Comparison of ENCODE assay signal across 8 cellular contexts in the genomic region with DNA sequence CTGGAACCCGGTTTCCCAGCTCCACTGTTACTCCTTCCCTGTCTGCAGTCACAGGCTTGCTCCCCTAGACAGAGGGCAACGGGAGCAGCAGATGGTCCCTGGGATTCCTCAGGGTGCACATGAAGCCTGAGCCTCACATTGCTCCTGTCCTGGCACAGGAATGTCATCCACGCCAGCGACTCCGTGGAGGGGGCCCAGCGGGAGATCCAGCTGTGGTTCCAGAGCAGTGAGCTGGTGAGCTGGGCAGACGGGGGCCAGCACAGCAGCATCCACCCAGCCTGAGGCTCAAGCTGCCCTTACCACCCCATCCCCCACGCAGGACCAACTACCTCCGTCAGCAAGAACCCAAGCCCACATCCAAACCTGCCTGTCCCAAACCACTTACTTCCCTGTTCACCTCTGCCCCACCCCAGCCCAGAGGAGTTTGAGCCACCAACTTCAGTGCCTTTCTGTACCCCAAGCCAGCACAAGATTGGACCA. TPM values are rescaled to one million over a fixed set of nuclear protein-coding genes. Genes with fewer than 3 reads are reported as not detected.
DNase-seq lines count a peak whose midpoint lies in the region; ATAC-seq and TF ChIP-seq lines count a peak whose summit lies in the region.

No MANE protein-coding gene starts in this region.

- ATAC-seq in T-helper 17 cell (no peak), GM21723 (IDR thresholded peaks at IDR 0.05; ENCODE audit: unreplicated experiment) (no peak), HG02852 (IDR thresholded peaks at IDR 0.05; ENCODE audit: unreplicated experiment) (no peak)

- H3K9ac ChIP-seq in subcutaneous abdominal adipose tissue (ENCODE audit: low read length in 5 of 5), result peak overlapping the region in 3 of 5 donors; percentile 59 to 94 (median 85)

- WGBS in hepatocyte (ENCODE audit: low lambda C conversion rate, missing lambda C conversion rate), result 81% methylated on average over 9 of the region's 9 CpGs

- no peak for TF ChIP-seq CTCF in hepatocyte (IDR thresholded peaks at IDR 0.05; ENCODE audit: poor library complexity)

- H3K4me3 ChIP-seq in hepatocyte (no peak overlapping the region), subcutaneous abdominal adipose tissue (ENCODE audit: low read depth in 1 of 5, low read length in 5 of 5) (peak overlapping the region in 3 of 5 donors; percentile 17 to 83 (median 81))

- H3K27ac ChIP-seq in hepatocyte, result peak overlapping the region; percentile 86
- no peak overlapping the region for H3K27ac ChIP-seq in subcutaneous abdominal adipose tissue (ENCODE audit: low read depth, low read length)

- no peak overlapping the region for H2AFZ ChIP-seq in hepatocyte

- H3K27me3 ChIP-seq in hepatocyte (no peaks in the 10 kb centered on the region), subcutaneous abdominal adipose tissue (ENCODE audit: control insufficient read depth in 5 of 5, insufficient read depth in 4 of 5, low read length in 5 of 5) (no peaks in the 10 kb centered on the region)

- no peaks in the 10 kb centered on the region for H3K9me3 Mint-ChIP-seq in activated T-cell treated with anti-CD3 and anti-CD28 coated beads, Interleukin-2, amount 50 U/mL, for 24 hours

- peaks cover 10% of the 10 kb centered on the region for H3K27me3 Mint-ChIP-seq in activated T-cell treated with anti-CD3 and anti-CD28 coated beads, Interleukin-2, amount 50 U/mL, for 24 hours
- no peaks in the 10 kb centered on the region for H3K27me3 Mint-ChIP-seq in T-helper 17 cell

- no peaks in the 10 kb centered on the region for H3K36me3 ChIP-seq in hepatocyte (replicated peaks; ENCODE audit: insufficient read depth, low read depth)
- H3K36me3 ChIP-seq in subcutaneous abdominal adipose tissue (ENCODE audit: control insufficient read depth in 5 of 5, insufficient read depth in 5 of 5, low read length in 5 of 5), result peaks cover 0 to 11% (median 8%) of the 10 kb centered on the region in 5 donors

- no peaks in the 10 kb centered on the region for H3K9me2 ChIP-seq in hepatocyte (replicated peaks; ENCODE audit: insufficient read depth)

- H3K4me1 ChIP-seq in hepatocyte (ENCODE audit: insufficient read depth), result peaks cover 26% of the 10 kb centered on the region
- peaks cover 0 to 40% (median 26%) of the 10 kb centered on the region in 5 donors for H3K4me1 ChIP-seq in subcutaneous abdominal adipose tissue (ENCODE audit: control insufficient read depth in 5 of 5, insufficient read depth in 5 of 5, low read length in 5 of 5)

- H3K4me1 Mint-ChIP-seq in activated T-cell treated with anti-CD3 and anti-CD28 coated beads, Interleukin-2, amount 50 U/mL, for 24 hours (ENCODE audit: low read depth), result peaks cover 25% of the 10 kb centered on the region
- H3K4me1 Mint-ChIP-seq in T-helper 17 cell, result peaks cover 11% of the 10 kb centered on the region

- H3K27ac Mint-ChIP-seq in activated T-cell treated with anti-CD3 and anti-CD28 coated beads, Interleukin-2, amount 50 U/mL, for 24 hours, result peak overlapping the region; percentile 93
- H3K27ac Mint-ChIP-seq in T-helper 17 cell, result peak overlapping the region; percentile 92

- peaks cover 13% of the 10 kb centered on the region for H3K36me3 Mint-ChIP-seq in activated T-cell treated with anti-CD3 and anti-CD28 coated beads, Interleukin-2, amount 50 U/mL, for 24 hours (ENCODE audit: low read depth)
- no peaks in the 10 kb centered on the region for H3K36me3 Mint-ChIP-seq in T-helper 17 cell (ENCODE audit: low read depth)

- peaks cover 22% of the 10 kb centered on the region for H3K79me2 ChIP-seq in hepatocyte

- H3K9me3 ChIP-seq in T-helper 17 cell (ENCODE audit: control insufficient read depth, low read length, poor library complexity, severe bottlenecking) (no peaks in the 10 kb centered on the region), hepatocyte (ENCODE audit: low read depth) (no peaks in the 10 kb centered on the region), subcutaneous abdominal adipose tissue (ENCODE audit: control insufficient read depth in 5 of 5, low read length in 5 of 5) (no peaks in the 10 kb centered on the region)

- H4K20me1 ChIP-seq in hepatocyte (ENCODE audit: insufficient read depth, poor library complexity, severe bottlenecking), result no peaks in the 10 kb centered on the region

- peak overlapping the region; percentile 87 for H3K4me3 Mint-ChIP-seq in activated T-cell treated with anti-CD3 and anti-CD28 coated beads, Interleukin-2, amount 50 U/mL, for 24 hours
- H3K4me3 Mint-ChIP-seq in T-helper 17 cell, result peak overlapping the region; percentile 91

- DNase-seq in activated T-cell treated with anti-CD3 and anti-CD28 coated beads, Interleukin-2, amount 50 U/mL, for 24 hours, result no peak
- no peak for DNase-seq in activated T-cell treated with anti-CD3 and anti-CD28 coated beads, Interleukin-2, amount 50 U/mL, for 1 hour
- DNase-seq in T-helper 17 cell (no peak), hepatocyte (ENCODE audit: low spot score) (no peak), HuH-7 (ENCODE audit: low spot score) (no peak)

- peak overlapping the region; percentile 87 for H3K4me2 ChIP-seq in hepatocyte

RNA-seq across cellular contexts. Expression of gene DECR2, which starts 1.6 kb away (rescaled TPM):
- 1 to 10 TPM; 7.5 to 9.0 TPM for total RNA-seq in T-helper 17 cell
- 29.4 and 54.5 TPM in 2 replicates for total RNA-seq in hepatocyte
- 80.5 and 107 TPM in 2 replicates for polyA plus RNA-seq in hepatocyte

RNA-seq across cellular contexts. Expression of gene NME4, which starts 3.1 kb away (rescaled TPM):
- total RNA-seq in T-helper 17 cell, result 10 to 100 TPM; 31.9 to 39.8 TPM
- total RNA-seq in hepatocyte, result 168 and 227 TPM in 2 replicates
- 543 and 611 TPM in 2 replicates for polyA plus RNA-seq in hepatocyte

RNA-seq across cellular contexts. Expression of gene PGAP6, which starts 18.3 kb away (rescaled TPM):
- total RNA-seq in T-helper 17 cell, result 100 to 1,000 TPM in 1 of 2 donors, 10 to 100 TPM in 1; 39.7 to 106 TPM
- 130 and 133 TPM in 2 replicates for total RNA-seq in hepatocyte
- 205 and 229 TPM in 2 replicates for polyA plus RNA-seq in hepatocyte

RNA-seq across cellular contexts. Expression of gene RAB11FIP3, which starts 25.3 kb away (rescaled TPM):
- total RNA-seq in T-helper 17 cell, result 10 to 100 TPM; 39.9 to 45.1 TPM
- 39.9 and 47.3 TPM in 2 replicates for total RNA-seq in hepatocyte
- polyA plus RNA-seq in hepatocyte, result 72.8 and 81.0 TPM in 2 replicates

RNA-seq across cellular contexts. Expression of gene MRPL28, which starts 29.8 kb away (rescaled TPM):
- total RNA-seq in T-helper 17 cell, result 10 to 100 TPM; 25.2 to 25.9 TPM
- 80.0 and 88.1 TPM in 2 replicates for total RNA-seq in hepatocyte
- polyA plus RNA-seq in hepatocyte, result 126 and 144 TPM in 2 replicates
